Comparison of ENCODE assay signal across 15 cellular contexts in the genomic region with DNA sequence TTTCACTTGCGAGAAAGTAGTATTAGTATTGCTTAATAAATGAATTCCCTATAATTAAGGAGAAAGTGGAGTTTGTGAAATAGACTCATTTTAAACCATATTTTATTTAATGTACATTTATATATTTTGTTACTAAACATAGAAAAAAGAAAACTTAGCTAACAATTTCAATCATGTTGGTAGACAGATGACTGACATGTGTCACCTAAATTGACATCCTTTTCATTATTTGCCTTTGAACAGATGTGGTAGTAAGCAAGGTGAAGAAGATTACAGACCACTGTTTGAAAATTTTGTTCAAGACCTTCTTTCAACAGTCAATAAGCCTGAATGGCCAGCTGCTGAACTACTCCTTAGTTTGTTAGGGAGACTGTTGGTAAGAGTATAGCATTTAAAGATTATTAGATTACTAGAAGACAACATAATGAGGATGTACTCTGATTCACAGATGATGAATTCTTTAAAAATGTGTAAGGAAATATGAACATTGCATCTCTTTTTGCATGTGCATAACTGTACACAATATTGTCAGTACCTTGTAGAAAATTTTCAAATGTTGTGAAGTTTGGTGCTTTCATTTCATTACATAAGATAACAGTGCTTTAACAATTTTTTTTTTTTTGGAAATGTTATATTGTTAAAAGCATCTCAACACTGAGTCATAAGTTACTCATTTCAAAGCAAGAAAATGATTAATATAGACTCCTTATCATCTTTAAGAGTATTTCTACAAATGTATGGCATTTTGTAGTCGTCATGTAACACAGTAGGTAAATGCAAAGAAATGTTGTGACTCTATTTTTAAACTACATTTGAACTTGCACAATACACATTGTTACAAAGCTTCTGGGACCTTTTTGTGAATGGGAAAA.
DNase-seq lines count a peak whose midpoint lies in the region; TF ChIP-seq lines count a peak whose summit lies in the region.
"Had no signal": no experiment of that assay in that cellular context is flagged by ENCODE, and none has a peak within 500 bp of the region (broad histone marks: within the 10 kb centered on the region; RNA-seq: fewer than 3 reads in every experiment).

No MANE protein-coding gene starts in this region.

- TF ChIP-seq RAD21 in neural cell (conservative IDR thresholded peaks at IDR 0.05): no peak

- H4K20me1 ChIP-seq in neural cell (ENCODE audit: insufficient read depth): no peaks in the 10 kb centered on the region

- H3K36me3 ChIP-seq in neural cell (ENCODE audit: insufficient read depth, low read length) (peaks cover 11% of the 10 kb centered on the region), esophagus muscularis mucosa (peaks cover 18 to 93% (median 57%) of the 10 kb centered on the region in 4 donors)

- DNase-seq in NCI-H82 (lab: John Stamatoyannopoulos, UW) (peak; percentile 3), NCI-H82 treated with DMSO at 0.1 percent for 48 hours (lab: John Stamatoyannopoulos, UW; ENCODE audit: unreplicated experiment) (no peak), NCI-H226 (peak; percentile 35), choroid plexus epithelial cell (ENCODE audit: low read depth) (peak; percentile 25), amygdala (lab: John Stamatoyannopoulos, UW) (no peak), esophagus muscularis mucosa (ENCODE audit: extremely low spot score) (no peak), foreskin melanocyte (no peak)
- DNase-seq: activated CD8-positive, alpha-beta T cell treated with anti-CD3 and anti-CD28 coated beads, Interleukin-2, amount 10 ng/mL, durations not matched to agents 7 days and 5 days; C1 segment of cervical spinal cord; left cardiac atrium; testis had no signal

- 90% methylated on average over 2 of the region's 2 CpGs for WGBS in esophagus muscularis mucosa

- TF ChIP-seq CTCF in choroid plexus epithelial cell (conservative IDR thresholded peaks at IDR 0.05; ENCODE audit: low read depth, low read length) (no peak), neural cell (IDR thresholded peaks at IDR 0.05; ENCODE audit: poor library complexity, severe bottlenecking) (no peak), esophagus muscularis mucosa (IDR thresholded peaks at IDR 0.05) (no peak)

- no peak overlapping the region for H3K27ac ChIP-seq in neural cell (ENCODE audit: low read length)
- H3K27ac ChIP-seq in esophagus muscularis mucosa (replicated peaks in 1 of 4): no peak overlapping the region
- H3K27ac ChIP-seq: 22Rv1, neural progenitor cell, testis, VCaP had no signal

- no peaks in the 10 kb centered on the region for H3F3A ChIP-seq in neural cell (ENCODE audit: insufficient read depth, low read length, poor library complexity, severe bottlenecking)

- TF ChIP-seq POLR2A in esophagus muscularis mucosa (IDR thresholded peaks at IDR 0.05; ENCODE audit: low read depth): no peak

- no peak overlapping the region for H3K4me2 ChIP-seq in neural cell (ENCODE audit: low read length)
- H3K4me2 ChIP-seq: neural progenitor cell had no signal

- no peaks in the 10 kb centered on the region for H3K4me1 ChIP-seq in esophagus muscularis mucosa
- H3K4me1 ChIP-seq: neural progenitor cell, testis had no signal

- H3K27me3 ChIP-seq in neural cell (ENCODE audit: insufficient read depth, low read depth, low read length) (no peaks in the 10 kb centered on the region), esophagus muscularis mucosa (no peaks in the 10 kb centered on the region)
- H3K27me3 ChIP-seq: neural progenitor cell, testis had no signal

- TF ChIP-seq EP300 in neural cell (conservative IDR thresholded peaks at IDR 0.05; ENCODE audit: poor library complexity, severe bottlenecking) (peak; percentile 80), esophagus muscularis mucosa (IDR thresholded peaks at IDR 0.05) (no peak)

- H2AFZ ChIP-seq in neural cell (ENCODE audit: low read depth, low read length): no peak overlapping the region
- H2AFZ ChIP-seq: neural progenitor cell had no signal

- no peak overlapping the region for H3K9ac ChIP-seq in neural cell (ENCODE audit: low read length)
- H3K9ac ChIP-seq: neural progenitor cell had no signal

- intact Hi-C loops in esophagus muscularis mucosa (cut with DNase I): no loop called here

- no peaks in the 10 kb centered on the region for H3K9me3 ChIP-seq in neural cell (ENCODE audit: low read length)
- H3K9me3 ChIP-seq in esophagus muscularis mucosa: no peaks in the 10 kb centered on the region
- H3K9me3 ChIP-seq: testis had no signal

- H3K4me3 ChIP-seq in choroid plexus epithelial cell (ENCODE audit: low read depth, low read length) (no peak overlapping the region), neural cell (ENCODE audit: low read length) (no peak overlapping the region), esophagus muscularis mucosa (no peak overlapping the region)
- H3K4me3 ChIP-seq: neural progenitor cell, testis had no signal

- H3K79me2 ChIP-seq in neural cell (replicated peaks; ENCODE audit: insufficient read depth, low read length): peaks cover 3% of the 10 kb centered on the region

- no peaks in the 10 kb centered on the region for H3K9me2 ChIP-seq in neural cell (ENCODE audit: insufficient read depth, low read length)

TF ChIP-seq in neural cell, 6 proteins besides CTCF, POLR2A, EP300 and RAD21:
- TF ChIP-seq, protein P1, sequence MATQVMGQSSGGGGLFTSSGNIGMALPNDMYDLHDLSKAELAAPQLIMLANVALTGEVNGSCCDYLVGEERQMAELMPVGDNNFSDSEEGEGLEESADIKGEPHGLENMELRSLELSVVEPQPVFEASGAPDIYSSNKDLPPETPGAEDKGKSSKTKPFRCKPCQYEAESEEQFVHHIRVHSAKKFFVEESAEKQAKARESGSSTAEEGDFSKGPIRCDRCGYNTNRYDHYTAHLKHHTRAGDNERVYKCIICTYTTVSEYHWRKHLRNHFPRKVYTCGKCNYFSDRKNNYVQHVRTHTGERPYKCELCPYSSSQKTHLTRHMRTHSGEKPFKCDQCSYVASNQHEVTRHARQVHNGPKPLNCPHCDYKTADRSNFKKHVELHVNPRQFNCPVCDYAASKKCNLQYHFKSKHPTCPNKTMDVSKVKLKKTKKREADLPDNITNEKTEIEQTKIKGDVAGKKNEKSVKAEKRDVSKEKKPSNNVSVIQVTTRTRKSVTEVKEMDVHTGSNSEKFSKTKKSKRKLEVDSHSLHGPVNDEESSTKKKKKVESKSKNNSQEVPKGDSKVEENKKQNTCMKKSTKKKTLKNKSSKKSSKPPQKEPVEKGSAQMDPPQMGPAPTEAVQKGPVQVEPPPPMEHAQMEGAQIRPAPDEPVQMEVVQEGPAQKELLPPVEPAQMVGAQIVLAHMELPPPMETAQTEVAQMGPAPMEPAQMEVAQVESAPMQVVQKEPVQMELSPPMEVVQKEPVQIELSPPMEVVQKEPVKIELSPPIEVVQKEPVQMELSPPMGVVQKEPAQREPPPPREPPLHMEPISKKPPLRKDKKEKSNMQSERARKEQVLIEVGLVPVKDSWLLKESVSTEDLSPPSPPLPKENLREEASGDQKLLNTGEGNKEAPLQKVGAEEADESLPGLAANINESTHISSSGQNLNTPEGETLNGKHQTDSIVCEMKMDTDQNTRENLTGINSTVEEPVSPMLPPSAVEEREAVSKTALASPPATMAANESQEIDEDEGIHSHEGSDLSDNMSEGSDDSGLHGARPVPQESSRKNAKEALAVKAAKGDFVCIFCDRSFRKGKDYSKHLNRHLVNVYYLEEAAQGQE (IDR thresholded peaks at IDR 0.05; ENCODE audit: borderline replicate concordance): no peak
- no peak for TF ChIP-seq POLR2AphosphoS5 (IDR thresholded peaks at IDR 0.05)
- TF ChIP-seq TAF1 (IDR thresholded peaks at IDR 0.05; ENCODE audit: low read depth): no peak
- no peak for TF ChIP-seq EZH2 (IDR thresholded peaks at IDR 0.05; ENCODE audit: borderline replicate concordance, insufficient read depth, low read length, poor library complexity, severe bottlenecking)
- TF ChIP-seq MXI1 (conservative IDR thresholded peaks at IDR 0.05; ENCODE audit: poor library complexity, severe bottlenecking): no peak
- TF ChIP-seq SMC3 (conservative IDR thresholded peaks at IDR 0.05; ENCODE audit: poor library complexity): no peak
TF ChIP-seq in neural cell: peak in this region for 0.

Comparison
In these comparisons a context has a peak if more than half of its experiments do, and no peak if none do; other contexts are left out.
1. DNase-seq: peak in NCI-H82 (single experiment), NCI-H226 (single experiment) and choroid plexus epithelial cell (single experiment); none in NCI-H82 treated with DMSO at 0.1 percent for 48 hours (single experiment), amygdala (0 of 56), esophagus muscularis mucosa (single experiment) and foreskin melanocyte (single experiment).